Comparison of ENCODE assay signal across 2 cellular contexts in the genomic region with DNA sequence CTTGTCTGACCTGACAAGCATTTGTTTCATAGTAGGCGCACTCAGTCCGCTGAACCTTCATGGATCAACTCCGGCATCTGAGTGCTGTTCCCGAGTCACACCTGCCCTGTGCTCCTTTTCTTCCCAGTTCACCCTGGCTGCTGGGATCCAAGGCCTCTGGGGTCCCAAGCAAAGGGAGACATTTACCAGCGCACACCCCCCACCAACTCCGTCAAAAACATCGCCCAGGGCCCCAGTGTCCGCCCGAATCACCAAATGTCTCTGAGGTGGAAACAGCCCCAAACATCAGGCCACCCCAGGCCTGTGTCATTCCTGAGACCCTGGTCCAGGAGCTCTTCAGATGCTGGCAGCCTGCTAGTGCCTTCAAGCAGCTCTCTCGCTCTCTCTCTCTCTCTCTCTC.
TF ChIP-seq lines count a peak whose summit lies in the region.

No MANE protein-coding gene starts in this region.

TF ChIP-seq in A549, 52 proteins besides CTCF, POLR2A, EP300 and RAD21:
- TF ChIP-seq FOSB (CRISPR knock-in tag; IDR thresholded peaks at IDR 0.05) (no peak), SREBF2 (IDR thresholded peaks at IDR 0.05) (no peak)
- TF ChIP-seq, protein P1, sequence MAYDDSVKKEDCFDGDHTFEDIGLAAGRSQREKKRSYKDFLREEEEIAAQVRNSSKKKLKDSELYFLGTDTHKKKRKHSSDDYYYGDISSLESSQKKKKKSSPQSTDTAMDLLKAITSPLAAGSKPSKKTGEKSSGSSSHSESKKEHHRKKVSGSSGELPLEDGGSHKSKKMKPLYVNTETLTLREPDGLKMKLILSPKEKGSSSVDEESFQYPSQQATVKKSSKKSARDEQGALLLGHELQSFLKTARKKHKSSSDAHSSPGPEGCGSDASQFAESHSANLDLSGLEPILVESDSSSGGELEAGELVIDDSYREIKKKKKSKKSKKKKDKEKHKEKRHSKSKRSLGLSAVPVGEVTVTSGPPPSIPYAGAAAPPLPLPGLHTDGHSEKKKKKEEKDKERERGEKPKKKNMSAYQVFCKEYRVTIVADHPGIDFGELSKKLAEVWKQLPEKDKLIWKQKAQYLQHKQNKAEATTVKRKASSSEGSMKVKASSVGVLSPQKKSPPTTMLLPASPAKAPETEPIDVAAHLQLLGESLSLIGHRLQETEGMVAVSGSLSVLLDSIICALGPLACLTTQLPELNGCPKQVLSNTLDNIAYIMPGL (CRISPR knock-in tag; IDR thresholded peaks at IDR 0.05; ENCODE audit: borderline replicate concordance): no peak

TF ChIP-seq in WTC11, 78 proteins besides CTCF, POLR2A, EP300 and RAD21:
- no peak for TF ChIP-seq NR1H2 (CRISPR knock-in tag; IDR thresholded peaks at IDR 0.05)
- TF ChIP-seq GRHL2 (CRISPR knock-in tag; IDR thresholded peaks at IDR 0.05; ENCODE audit: insufficient replicate concordance, severe bottlenecking): no peak
- TF ChIP-seq SMAD3 (CRISPR knock-in tag; IDR thresholded peaks at IDR 0.05; ENCODE audit: borderline replicate concordance): no peak
- no peak for TF ChIP-seq HMGA2 (CRISPR knock-in tag; IDR thresholded peaks at IDR 0.05)
- no peak for TF ChIP-seq ZNF138 (CRISPR knock-in tag; conservative IDR thresholded peaks at IDR 0.05)
- TF ChIP-seq, protein P2, sequence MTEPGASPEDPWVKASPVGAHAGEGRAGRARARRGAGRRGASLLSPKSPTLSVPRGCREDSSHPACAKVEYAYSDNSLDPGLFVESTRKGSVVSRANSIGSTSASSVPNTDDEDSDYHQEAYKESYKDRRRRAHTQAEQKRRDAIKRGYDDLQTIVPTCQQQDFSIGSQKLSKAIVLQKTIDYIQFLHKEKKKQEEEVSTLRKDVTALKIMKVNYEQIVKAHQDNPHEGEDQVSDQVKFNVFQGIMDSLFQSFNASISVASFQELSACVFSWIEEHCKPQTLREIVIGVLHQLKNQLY (CRISPR knock-in tag; IDR thresholded peaks at IDR 0.05): no peak
- no peak for TF ChIP-seq TEAD1 (CRISPR knock-in tag; IDR thresholded peaks at IDR 0.05)
- TF ChIP-seq CREB1 (CRISPR knock-in tag; IDR thresholded peaks at IDR 0.05): no peak
- TF ChIP-seq, protein P3, sequence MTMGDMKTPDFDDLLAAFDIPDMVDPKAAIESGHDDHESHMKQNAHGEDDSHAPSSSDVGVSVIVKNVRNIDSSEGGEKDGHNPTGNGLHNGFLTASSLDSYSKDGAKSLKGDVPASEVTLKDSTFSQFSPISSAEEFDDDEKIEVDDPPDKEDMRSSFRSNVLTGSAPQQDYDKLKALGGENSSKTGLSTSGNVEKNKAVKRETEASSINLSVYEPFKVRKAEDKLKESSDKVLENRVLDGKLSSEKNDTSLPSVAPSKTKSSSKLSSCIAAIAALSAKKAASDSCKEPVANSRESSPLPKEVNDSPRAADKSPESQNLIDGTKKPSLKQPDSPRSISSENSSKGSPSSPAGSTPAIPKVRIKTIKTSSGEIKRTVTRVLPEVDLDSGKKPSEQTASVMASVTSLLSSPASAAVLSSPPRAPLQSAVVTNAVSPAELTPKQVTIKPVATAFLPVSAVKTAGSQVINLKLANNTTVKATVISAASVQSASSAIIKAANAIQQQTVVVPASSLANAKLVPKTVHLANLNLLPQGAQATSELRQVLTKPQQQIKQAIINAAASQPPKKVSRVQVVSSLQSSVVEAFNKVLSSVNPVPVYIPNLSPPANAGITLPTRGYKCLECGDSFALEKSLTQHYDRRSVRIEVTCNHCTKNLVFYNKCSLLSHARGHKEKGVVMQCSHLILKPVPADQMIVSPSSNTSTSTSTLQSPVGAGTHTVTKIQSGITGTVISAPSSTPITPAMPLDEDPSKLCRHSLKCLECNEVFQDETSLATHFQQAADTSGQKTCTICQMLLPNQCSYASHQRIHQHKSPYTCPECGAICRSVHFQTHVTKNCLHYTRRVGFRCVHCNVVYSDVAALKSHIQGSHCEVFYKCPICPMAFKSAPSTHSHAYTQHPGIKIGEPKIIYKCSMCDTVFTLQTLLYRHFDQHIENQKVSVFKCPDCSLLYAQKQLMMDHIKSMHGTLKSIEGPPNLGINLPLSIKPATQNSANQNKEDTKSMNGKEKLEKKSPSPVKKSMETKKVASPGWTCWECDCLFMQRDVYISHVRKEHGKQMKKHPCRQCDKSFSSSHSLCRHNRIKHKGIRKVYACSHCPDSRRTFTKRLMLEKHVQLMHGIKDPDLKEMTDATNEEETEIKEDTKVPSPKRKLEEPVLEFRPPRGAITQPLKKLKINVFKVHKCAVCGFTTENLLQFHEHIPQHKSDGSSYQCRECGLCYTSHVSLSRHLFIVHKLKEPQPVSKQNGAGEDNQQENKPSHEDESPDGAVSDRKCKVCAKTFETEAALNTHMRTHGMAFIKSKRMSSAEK (CRISPR knock-in tag; IDR thresholded peaks at IDR 0.05; ENCODE audit: borderline replicate concordance): no peak
- no peak for TF ChIP-seq ZNF671 (CRISPR knock-in tag; IDR thresholded peaks at IDR 0.05)
- TF ChIP-seq ZNF232 (CRISPR knock-in tag; IDR thresholded peaks at IDR 0.05): no peak
- TF ChIP-seq, protein P4, sequence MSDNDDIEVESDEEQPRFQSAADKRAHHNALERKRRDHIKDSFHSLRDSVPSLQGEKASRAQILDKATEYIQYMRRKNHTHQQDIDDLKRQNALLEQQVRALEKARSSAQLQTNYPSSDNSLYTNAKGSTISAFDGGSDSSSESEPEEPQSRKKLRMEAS (CRISPR knock-in tag; IDR thresholded peaks at IDR 0.05): no peak
- no peak for TF ChIP-seq ZNF416 (CRISPR knock-in tag; IDR thresholded peaks at IDR 0.05)
- no peak for TF ChIP-seq KAT7 (CRISPR knock-in tag; IDR thresholded peaks at IDR 0.05; ENCODE audit: borderline replicate concordance)
- no peak for TF ChIP-seq TCF7 (CRISPR knock-in tag; IDR thresholded peaks at IDR 0.05; ENCODE audit: low read depth)
- TF ChIP-seq, protein P5, sequence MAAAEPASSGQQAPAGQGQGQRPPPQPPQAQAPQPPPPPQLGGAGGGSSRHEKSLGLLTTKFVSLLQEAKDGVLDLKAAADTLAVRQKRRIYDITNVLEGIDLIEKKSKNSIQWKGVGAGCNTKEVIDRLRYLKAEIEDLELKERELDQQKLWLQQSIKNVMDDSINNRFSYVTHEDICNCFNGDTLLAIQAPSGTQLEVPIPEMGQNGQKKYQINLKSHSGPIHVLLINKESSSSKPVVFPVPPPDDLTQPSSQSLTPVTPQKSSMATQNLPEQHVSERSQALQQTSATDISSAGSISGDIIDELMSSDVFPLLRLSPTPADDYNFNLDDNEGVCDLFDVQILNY (CRISPR knock-in tag; IDR thresholded peaks at IDR 0.05): no peak
